Comparison of ENCODE assay signal across 8 cellular contexts in genomic region chr7:1159231-1159630, GRCh38. TPM values are rescaled to one million over a fixed set of nuclear protein-coding genes. Genes with fewer than 3 reads are reported as not detected.
DNase-seq lines count a peak whose midpoint lies in the region; FAIRE-seq and TF ChIP-seq lines count a peak whose summit lies in the region.
"Not testable (repeated sequence)": the region's sequence is repeated elsewhere in the genome, so short reads cannot be mapped to it uniquely, and the experiment has no call there.

No MANE protein-coding gene starts in this region.

- peaks cover 46% of the 10 kb centered on the region for H3K79me2 ChIP-seq in keratinocyte (ENCODE audit: control insufficient read depth, insufficient read depth, low read length)

- H3K27ac Mint-ChIP-seq in T-helper 1 cell treated with Interleukin-12 subunit alpha and Interleukin-12 subunit beta and Interleukin-4 antibody, amounts not matched to agents 30 μg/mL and 1 μg/mL, for 36 hours: peak overlapping the region; percentile 85
- H3K27ac Mint-ChIP-seq in neural crest cell (ENCODE audit: unreplicated experiment): not testable (repeated sequence)

- H3K36me3 ChIP-seq in BE2C (peaks cover 18% of the 10 kb centered on the region), HUES48 (ENCODE audit: control insufficient read depth, insufficient read depth, low read length) (peaks cover 36% of the 10 kb centered on the region), ascending aorta (peaks cover 28 to 37% of the 10 kb centered on the region in 2 donors), keratinocyte (ENCODE audit: control insufficient read depth in 2 of 2, extremely low read depth in 1 of 2, insufficient read depth in 2 of 2, low read length in 2 of 2) (peaks cover 17 to 18% of the 10 kb centered on the region in 2 experiments), stomach (peaks cover 25 to 56% (median 51%) of the 10 kb centered on the region in 4 donors)

- H2AFZ ChIP-seq in keratinocyte (ENCODE audit: control insufficient read depth, low read length): not testable (repeated sequence)

- H3K4me3 Mint-ChIP-seq in T-helper 1 cell treated with Interleukin-12 subunit alpha and Interleukin-12 subunit beta and Interleukin-4 antibody, amounts not matched to agents 30 μg/mL and 1 μg/mL, for 36 hours: peak overlapping the region; percentile 91
- H3K4me3 Mint-ChIP-seq in neural crest cell: peak overlapping the region; percentile 91

- peak overlapping the region; percentile 75 for H3K4me2 ChIP-seq in keratinocyte (ENCODE audit: control insufficient read depth, extremely low read depth, insufficient read depth, low read depth, low read length)

- H3K27me3 Mint-ChIP-seq in T-helper 1 cell treated with Interleukin-12 subunit alpha and Interleukin-12 subunit beta and Interleukin-4 antibody, amounts not matched to agents 30 μg/mL and 1 μg/mL, for 36 hours (ENCODE audit: low read depth); neural crest cell (ENCODE audit: low read depth): not testable (repeated sequence)

- dilution Hi-C loops in keratinocyte (cut with MboI; ENCODE audit: extremely low pct_ligation_motif_present, low sequenced_read_pairs): not testable (repeated sequence)

- not testable (repeated sequence) for H3K27me3 ChIP-seq in BE2C; HUES48 (ENCODE audit: control insufficient read depth, insufficient read depth, low read length); ascending aorta; keratinocyte (ENCODE audit: control insufficient read depth, extremely low read depth, insufficient read depth, low read length); stomach

- H3K4me3 ChIP-seq in BE2C (ENCODE audit: low read depth, low read length) (peak overlapping the region; percentile 93), HUES48 (ENCODE audit: low read depth, low read length) (peak overlapping the region; percentile 100), ascending aorta (peak overlapping the region; percentile 88 to 96), epithelial cell of esophagus (ENCODE audit: low read length) (peak overlapping the region; percentile 94), keratinocyte (ENCODE audit: control insufficient read depth in 2 of 3, extremely low read depth in 1 of 3, insufficient read depth in 2 of 3, low read depth in 1 of 3, low read length in 3 of 3) (peak overlapping the region; percentile 75 to 81 (median 81)), stomach (peak overlapping the region; percentile 76 to 97 (median 95))

- intact Hi-C loops in ascending aorta (cut with DNase I): not testable (repeated sequence)
- intact Hi-C loops in stomach (cut with DNase I; ENCODE audit: low total_unique reads): loop anchor here (10.0 kb wide), 1 partner anchor 164 kb away; no protein-coding TSS in a partner anchor

- H3K4me1 ChIP-seq in BE2C; HUES48 (ENCODE audit: control insufficient read depth, insufficient read depth, low read length): not testable (repeated sequence)
- H3K4me1 ChIP-seq in ascending aorta (peaks cover 0 to 15% of the 10 kb centered on the region in 2 donors), keratinocyte (ENCODE audit: control insufficient read depth, extremely low read depth, insufficient read depth, low read length) (peaks cover 14% of the 10 kb centered on the region), stomach (peaks cover 23 to 49% (median 44%) of the 10 kb centered on the region in 4 donors)

- not testable (repeated sequence) for TF ChIP-seq EP300 in stomach (IDR thresholded peaks at IDR 0.05)

- not testable (repeated sequence) for DNase-seq in BE2C; ascending aorta (ENCODE audit: low spot score in 2 of 2); epithelial cell of esophagus (ENCODE audit: low read depth); keratinocyte (ENCODE audit: low read depth, low spot score); neural crest cell (ENCODE audit: low read depth, low spot score); stomach

- not testable (repeated sequence) for TF ChIP-seq POLR2A in stomach (IDR thresholded peaks at IDR 0.05)

- not testable (repeated sequence) for TF ChIP-seq CTCF in BE2C (IDR thresholded peaks at IDR 0.05; ENCODE audit: low read depth, low read length); ascending aorta (IDR thresholded peaks at IDR 0.05); epithelial cell of esophagus (IDR thresholded peaks at IDR 0.05; ENCODE audit: insufficient read depth, low read depth, low read length, missing control alignments); keratinocyte (optimal IDR thresholded peaks at IDR 0.05 in 1 of 3, IDR thresholded peaks at IDR 0.05 in 1 of 3, conservative IDR thresholded peaks at IDR 0.05 in 1 of 3; ENCODE audit: extremely low read depth in 1 of 3, insufficient read depth in 2 of 3, low read length in 3 of 3); neural crest cell (conservative IDR thresholded peaks at IDR 0.05); stomach (IDR thresholded peaks at IDR 0.05)

- peaks cover 19% of the 10 kb centered on the region for H3K4me1 Mint-ChIP-seq in T-helper 1 cell treated with Interleukin-12 subunit alpha and Interleukin-12 subunit beta and Interleukin-4 antibody, amounts not matched to agents 30 μg/mL and 1 μg/mL, for 36 hours (ENCODE audit: low read depth)
- H3K4me1 Mint-ChIP-seq in neural crest cell: peaks cover 21% of the 10 kb centered on the region

- H3K9ac ChIP-seq in HUES48 (ENCODE audit: low read depth, low read length): not testable (repeated sequence)
- H3K9ac ChIP-seq in keratinocyte (ENCODE audit: control insufficient read depth, extremely low read depth, insufficient read depth, low read length): peak overlapping the region; percentile 97

- FAIRE-seq in keratinocyte (lab: Jason Lieb, UNC): not testable (repeated sequence)

- H3K9me1 ChIP-seq in keratinocyte (ENCODE audit: control insufficient read depth, extremely low read depth, insufficient read depth, low read length): not testable (repeated sequence)

- H3K27ac ChIP-seq in HUES48 (ENCODE audit: low read depth, low read length); ascending aorta: not testable (repeated sequence)
- peak overlapping the region; percentile 56 for H3K27ac ChIP-seq in keratinocyte (ENCODE audit: control insufficient read depth, insufficient read depth, low read length)
- H3K27ac ChIP-seq in stomach: peak overlapping the region; percentile 38 to 99 (median 97)

- H3K9me3 Mint-ChIP-seq in T-helper 1 cell treated with Interleukin-12 subunit alpha and Interleukin-12 subunit beta and Interleukin-4 antibody, amounts not matched to agents 30 μg/mL and 1 μg/mL, for 36 hours; neural crest cell: not testable (repeated sequence)

- H3K36me3 Mint-ChIP-seq in T-helper 1 cell treated with Interleukin-12 subunit alpha and Interleukin-12 subunit beta and Interleukin-4 antibody, amounts not matched to agents 30 μg/mL and 1 μg/mL, for 36 hours (ENCODE audit: low read depth): peaks cover 16% of the 10 kb centered on the region
- not testable (repeated sequence) for H3K36me3 Mint-ChIP-seq in neural crest cell (ENCODE audit: low read depth)

- H4K20me1 ChIP-seq in keratinocyte (ENCODE audit: control insufficient read depth, extremely low read depth, insufficient read depth, low read length): not testable (repeated sequence)

- H3K9me3 ChIP-seq in BE2C; HUES48 (ENCODE audit: control insufficient read depth, insufficient read depth, low read length); ascending aorta; keratinocyte (ENCODE audit: control insufficient read depth, low read depth, low read length); stomach: not testable (repeated sequence)

- WGBS in stomach, 5 donors: 3 to 10% (median 6%) methylated on average over 6 to 22 of the region's 26 CpGs

RNA-seq across cellular contexts. Expression of gene ZFAND2A, which starts 0.8 kb away (rescaled TPM):
- polyA plus RNA-seq in BE2C (2012; ENCODE audit: insufficient read depth, insufficient read length, low read depth): 103 TPM
- total RNA-seq in ascending aorta (5.6 TPM), neural crest cell (13.6 and 14.5 TPM in 2 replicates), stomach (10 to 100 TPM in 4 of 5 donors, under 1 TPM in 1; 0.89 to 44.9 (median 20.2) TPM)
- polyA plus RNA-seq in keratinocyte (25.5 to 31.1 TPM (median 27.5 TPM) in 3 replicates), stomach (10 to 100 TPM; 37.4 to 93.6 (median 53.1) TPM)
- polyA plus RNA-seq in keratinocyte (2011; ENCODE audit: low read depth): 24.6 TPM
- 27.1 and 38.3 TPM in 2 replicates for polyA plus RNA-seq in keratinocyte (2011; cell fraction: cytosol; rRNA removed)
- 19.3 and 22.6 TPM in 2 replicates for polyA plus RNA-seq in keratinocyte (2011; cell fraction: nucleus; rRNA removed)
- polyA plus RNA-seq in keratinocyte (2012; ENCODE audit: low replicate concordance): 17.8 and 34.0 TPM in 2 replicates
- polyA minus RNA-seq in keratinocyte: 11.2 to 16.9 TPM (median 11.2 TPM) in 3 replicates
- 6.3 TPM for polyA minus RNA-seq in keratinocyte (2011; cell fraction: cytosol; rRNA and poly(A)+ RNA removed)
- polyA minus RNA-seq in keratinocyte (2011; cell fraction: nucleus; rRNA and poly(A)+ RNA removed): 6.0 and 8.8 TPM in 2 replicates
